1 cellular context compared by ENCODE assay signal in genomic region chr6:6007311-6008113, GRCh38.
TF ChIP-seq lines count a peak whose summit lies in the region.

No MANE protein-coding gene starts in this region.

TF ChIP-seq in SK-N-SH treated with all-trans-retinoic acid at 6 μM for 48 hours, 23 proteins besides CTCF, POLR2A, EP300 and RAD21 (continued from another document):
- no peak for TF ChIP-seq ARNTL (CRISPR knock-in tag; IDR thresholded peaks at IDR 0.05; ENCODE audit: borderline replicate concordance, low read depth)
